Comparison of ENCODE assay signal across 23 cellular contexts in genomic region chr4:23991444-23991843, GRCh38.
DNase-seq lines count a peak whose midpoint lies in the region; ATAC-seq, FAIRE-seq and TF ChIP-seq lines count a peak whose summit lies in the region.
"Had no signal": no experiment of that assay in that cellular context is flagged by ENCODE, and none has a peak within 500 bp of the region (broad histone marks: within the 10 kb centered on the region; RNA-seq: fewer than 3 reads in every experiment).

No MANE protein-coding gene starts in this region.

- no peaks in the 10 kb centered on the region for H3K79me1 ChIP-seq in H1 (ENCODE audit: low read depth, low read length)

- peak overlapping the region; percentile 61; the same call in 1 of the 2 replicates for H2AFZ ChIP-seq in GM23338
- no peak overlapping the region for H2AFZ ChIP-seq in H1 (ENCODE audit: low read length)

- no peak overlapping the region for H3K4me2 ChIP-seq in GM23338
- no peak overlapping the region for H3K4me2 ChIP-seq in H1 (ENCODE audit: insufficient read depth in 1 of 2, low read depth in 2 of 2, low read length in 2 of 2)

- peaks cover under 1% of the 10 kb centered on the region for H3K27me3 Mint-ChIP-seq in GM23338 (ENCODE audit: insufficient read depth, low read depth, poor library complexity)
- H3K27me3 Mint-ChIP-seq in activated naive CD4-positive, alpha-beta T cell treated with anti-CD3 and anti-CD28 coated beads, Interleukin-2, amount 10 ng/mL, durations not matched to agents 7 days and 5 days = no peaks in the 10 kb centered on the region
- H3K27me3 Mint-ChIP-seq: T-helper 17 cell had no signal

- POLR2A ChIA-PET in H1 (lab: Charles Lee; ENCODE audit: partially characterized antibody) = interaction anchor here (1.0 kb wide), 1 partner anchor 13 kb away, joined by 3 read pairs; no protein-coding TSS in a partner anchor

- peaks cover 21% of the 10 kb centered on the region for H3K4me1 ChIP-seq in GM23338 (ENCODE audit: insufficient read depth)
- peaks cover 0 to 7% (median 3%) of the 10 kb centered on the region in 4 experiments; a peak in 3 of 7 replicates for H3K4me1 ChIP-seq in H1 (replicated peaks in 1 of 4; ENCODE audit: control insufficient read depth in 3 of 4, insufficient read depth in 4 of 4, low read length in 3 of 4)
- H3K4me1 ChIP-seq in spleen = no peaks in the 10 kb centered on the region
- H3K4me1 ChIP-seq: SJSA1 had no signal

- no peak overlapping the region for H3K23ac ChIP-seq in H1 (ENCODE audit: insufficient read length)

- no peak overlapping the region for H2BK15ac ChIP-seq in H1 (ENCODE audit: low read length)

- no peak overlapping the region for H2BK20ac ChIP-seq in H1 (ENCODE audit: low read length)

- WGBS in H1 (ENCODE audit: extremely low coverage in 1 of 2, insufficient coverage in 1 of 2, insufficient read length in 1 of 2, insufficient replicate concordance in 2 of 2, low coverage in 1 of 2, low lambda C conversion rate in 2 of 2, missing lambda C conversion rate in 1 of 2), 2 experiments = 81% methylated on average over 1 of the region's 1 CpG; no CpG with 5 or more reads in 1 of the 2 experiments
- 40 to 62% (median 50%) methylated on average over 1 of the region's 1 CpG for WGBS in spleen, 5 donors

- H3K4me3 ChIP-seq in GM23338 (no peak overlapping the region), H1 (ENCODE audit: extremely low read depth in 1 of 4, insufficient read depth in 2 of 4, low read depth in 3 of 4, low read length in 4 of 4) (no peak overlapping the region), spleen (no peak overlapping the region)
- H3K4me3 ChIP-seq: SJSA1 had no signal

- no peak overlapping the region for H3K4ac ChIP-seq in H1 (replicated peaks; ENCODE audit: insufficient read length, low read depth, low read length)

- H3K79me2 ChIP-seq in GM23338 (replicated peaks; ENCODE audit: insufficient read depth) = no peaks in the 10 kb centered on the region
- H3K79me2 ChIP-seq in H1 (ENCODE audit: control insufficient read depth in 1 of 2, insufficient read depth in 2 of 2, low read length in 2 of 2) = no peaks in the 10 kb centered on the region

- no peak overlapping the region for H2BK12ac ChIP-seq in H1 (ENCODE audit: low read depth, low read length)

- no peak overlapping the region for H2BK120ac ChIP-seq in H1 (replicated peaks; ENCODE audit: low read depth, low read length)

- no peaks in the 10 kb centered on the region for H3K36me3 ChIP-seq in GM23338 (ENCODE audit: insufficient read depth)
- no peaks in the 10 kb centered on the region for H3K36me3 ChIP-seq in H1 (ENCODE audit: control insufficient read depth in 2 of 4, insufficient read depth in 4 of 4, low read length in 3 of 4)
- no peaks in the 10 kb centered on the region for H3K36me3 ChIP-seq in spleen
- H3K36me3 ChIP-seq: SJSA1 had no signal

- H3K18ac ChIP-seq in H1 (ENCODE audit: extremely low read depth, low read length) = no peak overlapping the region

- no peak for ATAC-seq in GM23338
- peak; percentile 55 for ATAC-seq in HG03439 (IDR thresholded peaks at IDR 0.05; ENCODE audit: unreplicated experiment)
- ATAC-seq: Panc1, T-helper 17 cell had no signal

- no peak overlapping the region for H4K5ac ChIP-seq in H1 (ENCODE audit: insufficient read length, low read depth, low read length)

- no peak for TF ChIP-seq RAD21 in H1 (IDR thresholded peaks at IDR 0.05 in 1 of 2, conservative IDR thresholded peaks at IDR 0.05 in 1 of 2; ENCODE audit: low read depth in 2 of 2, low read length in 2 of 2)

- CTCF ChIA-PET in H1 (lab: Charles Lee; ENCODE audit: partially characterized antibody) = interaction anchor here (1.0 to 1.5 kb wide), 4 partner anchors 25 to 359 kb away, joined by 3 to 4 read pairs (median 4); no protein-coding TSS in a partner anchor
- CTCF ChIA-PET in activated naive CD4-positive, alpha-beta T cell treated with anti-CD3 and anti-CD28 coated beads, Interleukin-2, amount 10 ng/mL, durations not matched to agents 7 days and 5 days (lab: Charles Lee) = no interaction called here

- H4K8ac ChIP-seq in H1 (ENCODE audit: extremely low read depth, insufficient read depth, low read length) = no peak overlapping the region

- H3K9me2 ChIP-seq in GM23338 (ENCODE audit: insufficient read depth) = no peaks in the 10 kb centered on the region

- TF ChIP-seq EP300 in H1 (IDR thresholded peaks at IDR 0.05; ENCODE audit: borderline replicate concordance in 1 of 2, low read depth in 2 of 2, low read length in 2 of 2) = no peak

- H3K27me3 ChIP-seq in GM23338 (ENCODE audit: insufficient read depth) = no peaks in the 10 kb centered on the region
- H3K27me3 ChIP-seq in H1 (replicated peaks in 1 of 4; ENCODE audit: control insufficient read depth in 3 of 4, extremely low read depth in 1 of 4, insufficient read depth in 3 of 4, low read length in 3 of 4) = no peaks in the 10 kb centered on the region
- no peaks in the 10 kb centered on the region for H3K27me3 ChIP-seq in spleen (replicated peaks in 1 of 7)
- H3K27me3 ChIP-seq: SJSA1 had no signal

- H4K91ac ChIP-seq in H1 (replicated peaks; ENCODE audit: insufficient read length, low read length) = no peak overlapping the region

- H4K20me1 ChIP-seq in GM23338 (replicated peaks; ENCODE audit: insufficient read depth) (no peaks in the 10 kb centered on the region), H1 (replicated peaks in 1 of 2; ENCODE audit: control insufficient read depth in 1 of 2, insufficient read depth in 2 of 2, low read length in 2 of 2) (no peaks in the 10 kb centered on the region)

- DNase-seq in DMS79 treated with DMSO at 0.1 percent for 48 hours (lab: John Stamatoyannopoulos, UW) (peak; percentile 6), DMS79 (lab: John Stamatoyannopoulos, UW) (no peak), GM23338 (ENCODE audit: low spot score) (no peak), H1 (ENCODE audit: low read depth in 1 of 2, low spot score in 2 of 2) (no peak), spleen (no peak), SKM-1 treated with dmso at 0.1 percent for 144 hours (lab: John Stamatoyannopoulos, UW; ENCODE audit: unreplicated experiment) (no peak)
- DNase-seq in activated naive CD4-positive, alpha-beta T cell treated with anti-CD3 and anti-CD28 coated beads, Interleukin-2, amount 10 ng/mL, durations not matched to agents 7 days and 5 days = no peak
- DNase-seq: AML-193, DND-41, H9, IMR-90, NCI-H1048, NCI-H1436 treated with DMSO at 0.1 percent for 48 hours, NCI-H2029, NCI-H2171 treated with DMSO at 0.1 percent for 48 hours, T-helper 17 cell had no signal

- FAIRE-seq in H1 (lab: Jason Lieb, UNC) = peak; percentile 42
- FAIRE-seq: HTR-8/SVneo had no signal

- no peak overlapping the region for H2BK5ac ChIP-seq in H1 (ENCODE audit: low read depth, low read length)

- intact Hi-C loops in spleen (cut with DNase I; ENCODE audit: low total_unique reads) = no loop called here

- peak overlapping the region; percentile 72; the same call in 1 of the 2 replicates for H3K27ac Mint-ChIP-seq in GM23338
- no peak overlapping the region for H3K27ac Mint-ChIP-seq in activated naive CD4-positive, alpha-beta T cell treated with anti-CD3 and anti-CD28 coated beads, Interleukin-2, amount 10 ng/mL, durations not matched to agents 7 days and 5 days
- H3K27ac Mint-ChIP-seq: T-helper 17 cell had no signal

- H3F3A ChIP-seq in GM23338 (replicated peaks; ENCODE audit: low read depth) = no peaks in the 10 kb centered on the region

- H3K4me1 Mint-ChIP-seq in GM23338 = peaks cover 27% of the 10 kb centered on the region
- no peaks in the 10 kb centered on the region for H3K4me1 Mint-ChIP-seq in activated naive CD4-positive, alpha-beta T cell treated with anti-CD3 and anti-CD28 coated beads, Interleukin-2, amount 10 ng/mL, durations not matched to agents 7 days and 5 days
- H3K4me1 Mint-ChIP-seq: T-helper 17 cell had no signal

- H3K56ac ChIP-seq in H1 (replicated peaks; ENCODE audit: insufficient read length, low read depth, low read length) = no peak overlapping the region

- no peak for TF ChIP-seq POLR2A in H1 (IDR thresholded peaks at IDR 0.05; ENCODE audit: control extremely low read depth in 1 of 2, low read depth in 2 of 2, low read length in 2 of 2)
- TF ChIP-seq POLR2A in spleen (IDR thresholded peaks at IDR 0.05) = no peak

- H2AK5ac ChIP-seq in H1 (ENCODE audit: low read depth, low read length) = no peak overlapping the region

- TF ChIP-seq CTCF in GM23338 (conservative IDR thresholded peaks at IDR 0.05; ENCODE audit: low read depth in 2 of 2) (no peak), H1 (IDR thresholded peaks at IDR 0.05; ENCODE audit: control extremely low read depth in 1 of 3, insufficient read depth in 1 of 3, low read depth in 1 of 3, low read length in 3 of 3) (no peak), spleen (IDR thresholded peaks at IDR 0.05 in 8 of 11, conservative IDR thresholded peaks at IDR 0.05 in 3 of 11) (no peak)

- no peaks in the 10 kb centered on the region for H3K36me3 Mint-ChIP-seq in GM23338 (ENCODE audit: low read depth)
- no peaks in the 10 kb centered on the region for H3K36me3 Mint-ChIP-seq in activated naive CD4-positive, alpha-beta T cell treated with anti-CD3 and anti-CD28 coated beads, Interleukin-2, amount 10 ng/mL, durations not matched to agents 7 days and 5 days

- H3K9me3 Mint-ChIP-seq in GM23338 = no peaks in the 10 kb centered on the region; the same call in 2 of the 3 replicates
- H3K9me3 Mint-ChIP-seq in activated naive CD4-positive, alpha-beta T cell treated with anti-CD3 and anti-CD28 coated beads, Interleukin-2, amount 10 ng/mL, durations not matched to agents 7 days and 5 days = no peaks in the 10 kb centered on the region
- H3K9me3 Mint-ChIP-seq: H9 had no signal

- H3K4me3 Mint-ChIP-seq in GM23338 = no peak overlapping the region
- H3K4me3 Mint-ChIP-seq in activated naive CD4-positive, alpha-beta T cell treated with anti-CD3 and anti-CD28 coated beads, Interleukin-2, amount 10 ng/mL, durations not matched to agents 7 days and 5 days = no peak overlapping the region
- H3K4me3 Mint-ChIP-seq: H9, T-helper 17 cell had no signal

- no peak overlapping the region for H3K27ac ChIP-seq in GM23338 (ENCODE audit: low read depth)
- H3K27ac ChIP-seq in H1 (ENCODE audit: low read depth, low read length) = no peak overlapping the region
- H3K27ac ChIP-seq in spleen = no peak overlapping the region
- H3K27ac ChIP-seq: 22Rv1, C4-2B, HL-60, SJSA1 had no signal

- H3K23me2 ChIP-seq in H1 (ENCODE audit: low read depth, low read length) = no peaks in the 10 kb centered on the region

- H3K14ac ChIP-seq in H1 (ENCODE audit: insufficient read length) = no peak overlapping the region

- no peaks in the 10 kb centered on the region for H3K9me3 ChIP-seq in H1 (ENCODE audit: insufficient read depth in 2 of 2, low read depth in 1 of 2, low read length in 1 of 2)
- no peaks in the 10 kb centered on the region for H3K9me3 ChIP-seq in spleen
- H3K9me3 ChIP-seq: SJSA1 had no signal

- no peak overlapping the region for H3K9ac ChIP-seq in H1 (replicated peaks in 1 of 4; ENCODE audit: extremely low read depth in 1 of 4, low read depth in 3 of 4, low read length in 3 of 4)

TF ChIP-seq in GM23338, 12 proteins besides CTCF, POLR2A, EP300 and RAD21 (continues in another document):
- TF ChIP-seq ZNF331 (CRISPR knock-in tag; IDR thresholded peaks at IDR 0.05; ENCODE audit: low read depth) (no peak), JUNB (IDR thresholded peaks at IDR 0.05; ENCODE audit: unreplicated experiment) (no peak)

TF ChIP-seq in H1, 55 proteins besides CTCF, POLR2A, EP300 and RAD21 (continues in another document):
- TF ChIP-seq BCL11A (IDR thresholded peaks at IDR 0.05; ENCODE audit: low read depth in 2 of 2, low read length in 2 of 2) (no peak), SP2 (IDR thresholded peaks at IDR 0.05; ENCODE audit: low read length) (no peak), GABPA (IDR thresholded peaks at IDR 0.05; ENCODE audit: borderline replicate concordance, insufficient read depth, low read length) (no peak)
